Comparison of ENCODE assay signal across 23 cellular contexts in the genomic region with DNA sequence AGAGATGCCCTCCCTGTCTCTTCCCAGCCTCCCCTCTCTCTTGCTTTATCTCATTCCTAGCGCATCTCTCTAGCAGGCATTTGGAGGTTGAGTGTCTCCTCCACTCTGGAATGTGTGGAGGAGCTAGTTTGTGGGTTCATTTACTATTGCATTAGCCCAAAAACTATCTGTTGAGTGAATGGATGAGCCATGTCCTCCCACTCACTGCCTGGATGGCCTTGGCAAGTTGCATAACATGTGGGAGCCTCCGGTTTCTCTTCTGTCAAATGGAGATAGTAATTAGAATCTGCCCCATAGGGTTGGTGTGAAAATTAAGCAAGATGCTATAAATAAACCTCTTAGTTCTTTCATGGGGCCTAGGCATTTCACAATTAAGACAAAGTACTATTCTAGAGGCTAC.
DNase-seq lines count a peak whose midpoint lies in the region; ATAC-seq, FAIRE-seq and TF ChIP-seq lines count a peak whose summit lies in the region.
"Had no signal": no experiment of that assay in that cellular context is flagged by ENCODE, and none has a peak within 500 bp of the region (broad histone marks: within the 10 kb centered on the region; RNA-seq: fewer than 3 reads in every experiment).

No MANE protein-coding gene starts in this region.

- no peak for TF ChIP-seq RAD21 in K562 (CRISPR knock-in tag; conservative IDR thresholded peaks at IDR 0.05 in 1 of 2, IDR thresholded peaks at IDR 0.05 in 1 of 2)
- no peak for TF ChIP-seq RAD21 in neural cell (conservative IDR thresholded peaks at IDR 0.05)

- H4K20me1 ChIP-seq in K562 (replicated peaks; ENCODE audit: control insufficient read depth, insufficient read depth, low read length) (no peaks in the 10 kb centered on the region), neural cell (ENCODE audit: insufficient read depth) (no peaks in the 10 kb centered on the region)

- TF ChIP-seq CTCF in NB4 (IDR thresholded peaks at IDR 0.05; ENCODE audit: low read depth, low read length) = no peak
- TF ChIP-seq CTCF in K562 (IDR thresholded peaks at IDR 0.05 in 2 of 3, conservative IDR thresholded peaks at IDR 0.05 in 1 of 3; ENCODE audit: insufficient read depth in 2 of 3, low read depth in 1 of 3, low read length in 3 of 3) = no peak
- no peak for TF ChIP-seq CTCF in neural cell (IDR thresholded peaks at IDR 0.05; ENCODE audit: poor library complexity, severe bottlenecking)
- TF ChIP-seq CTCF in lower leg skin (IDR thresholded peaks at IDR 0.05) = no peak

- no peak overlapping the region for H3K4me2 ChIP-seq in K562 (ENCODE audit: insufficient read depth, low read length)
- no peak overlapping the region for H3K4me2 ChIP-seq in neural cell (ENCODE audit: low read length)

- POLR2A ChIA-PET in K562 (lab: Yijun Ruan, JAX) = no interaction called here

- peaks cover 61 to 72% of the 10 kb centered on the region in 2 experiments for H3K4me1 ChIP-seq in K562 (replicated peaks in 1 of 2; ENCODE audit: control insufficient read depth in 2 of 2, insufficient read depth in 2 of 2, low read length in 2 of 2)
- H3K4me1 ChIP-seq: psoas muscle had no signal

- ATAC-seq in K562 = no peak
- ATAC-seq: activated naive CD8-positive, alpha-beta T cell treated with anti-CD3 and anti-CD28 coated beads, Interleukin-2, amount 50 U/mL, for 24 hours; natural killer cell treated with Interleukin-12 subunit alpha and Interleukin-12 subunit beta and Interleukin-15 and Interleukin-18, amount 100 ng/mL, for 72 hours; psoas muscle; stimulated activated memory B cell treated with anti-CD40 and anti-IgM and Interleukin-4, amounts not matched to agents 10 μg/mL and 1 μg/mL and 100 μg/mL, for 72 hours had no signal

- H3K9ac ChIP-seq in K562 (ENCODE audit: insufficient read depth in 1 of 2, low read depth in 2 of 2, low read length in 2 of 2) (no peak overlapping the region), neural cell (ENCODE audit: low read length) (no peak overlapping the region)

- H3K9me3 ChIP-seq in K562 (replicated peaks; ENCODE audit: control insufficient read depth, insufficient read depth, low read depth, low read length) = peaks cover 3% of the 10 kb centered on the region
- H3K9me3 ChIP-seq in neural cell (ENCODE audit: low read length) = no peaks in the 10 kb centered on the region
- H3K9me3 ChIP-seq: psoas muscle had no signal

- H3K36me3 ChIP-seq in K562 (ENCODE audit: control insufficient read depth, insufficient read depth, low read length) (peaks cover 9% of the 10 kb centered on the region; the same call in 2 of the 3 replicates), neural cell (ENCODE audit: insufficient read depth, low read length) (no peaks in the 10 kb centered on the region)

- H3K27me3 ChIP-seq in K562 (ENCODE audit: control insufficient read depth in 2 of 2, insufficient read depth in 2 of 2, low read length in 2 of 2) = no peaks in the 10 kb centered on the region
- no peaks in the 10 kb centered on the region for H3K27me3 ChIP-seq in neural cell (ENCODE audit: insufficient read depth, low read depth, low read length)

- TF ChIP-seq POLR2A in NB4 (IDR thresholded peaks at IDR 0.05; ENCODE audit: extremely low read depth, insufficient read length) (no peak), K562 (conservative IDR thresholded peaks at IDR 0.05) (no peak), lower leg skin (IDR thresholded peaks at IDR 0.05) (no peak)

- DNase-seq in CD1c-positive myeloid dendritic cell (ENCODE audit: extremely low spot score) = peak; percentile 72
- peak; percentile 96 for DNase-seq in NB4 (ENCODE audit: low read depth)
- DNase-seq in K562 (ENCODE audit: extremely low read depth in 1 of 4, low spot score in 3 of 4) = peak; percentile 46 to 73 (median 60)
- no peak for DNase-seq in midbrain (lab: John Stamatoyannopoulos, UW)
- no peak for DNase-seq in urothelium cell line (ENCODE audit: low spot score)
- DNase-seq in lower leg skin (ENCODE audit: low spot score in 2 of 2) = no peak
- no peak for DNase-seq in NCI-H1105 (lab: John Stamatoyannopoulos, UW)
- DNase-seq: activated CD4-positive, alpha-beta T cell treated with anti-CD3 and anti-CD28 coated beads, Interleukin-2, amount 10 ng/mL, durations not matched to agents 7 days and 5 days; activated CD8-positive, alpha-beta memory T cell treated with anti-CD3 and anti-CD28 coated beads, Interleukin-2, amount 50 U/mL, for 48 hours; activated effector memory CD4-positive, alpha-beta T cell treated with anti-CD3 and anti-CD28 coated beads, Interleukin-2, amount 50 U/mL, for 16 hours; activated naive CD8-positive, alpha-beta T cell treated with anti-CD3 and anti-CD28 coated beads, Interleukin-2, amount 50 U/mL, for 24 hours; islet precursor cell; Kasumi-1; NCI-H1417 treated with DMSO at 0.1 percent for 48 hours; NCI-H526; psoas muscle; Right ventricle myocardium superior; stimulated activated CD4-positive, alpha-beta T cell treated with anti-CD3 and anti-CD28 coated beads, Interleukin-1b, Interleukin-23, amount 100 ng/mL, for 48 hours had no signal

- H3K27ac ChIP-seq in K562 (ENCODE audit: extremely low read depth, low read depth, low read length) = peak overlapping the region; percentile 36; the same call in 2 of the 3 replicates
- peak overlapping the region; percentile 35 for H3K27ac ChIP-seq in neural cell (ENCODE audit: low read length)
- H3K27ac ChIP-seq: psoas muscle had no signal

- TF ChIP-seq EP300 in K562 (IDR thresholded peaks at IDR 0.05; ENCODE audit: low read length) = peak; percentile 84; the same call in 1 of the 2 replicates
- TF ChIP-seq EP300 in neural cell (conservative IDR thresholded peaks at IDR 0.05; ENCODE audit: poor library complexity, severe bottlenecking) = no peak

- peaks cover 23% of the 10 kb centered on the region for H3K79me2 ChIP-seq in K562 (ENCODE audit: control insufficient read depth, insufficient read depth, low read length)
- H3K79me2 ChIP-seq in neural cell (replicated peaks; ENCODE audit: insufficient read depth, low read length) = no peaks in the 10 kb centered on the region

- H2AFZ ChIP-seq in K562 (ENCODE audit: low read depth, low read length) (peak overlapping the region; percentile 93; the same call in 1 of the 2 replicates), neural cell (ENCODE audit: low read depth, low read length) (no peak overlapping the region)

- BruUV-seq in K562 (replicated peaks; lab: Mats Ljungman, UMichigan) = no TSS peak

- in situ Hi-C loops in K562 (cut with MboI) = loop anchor here (10.0 kb wide), 1 partner anchor 245 kb away; no protein-coding TSS in a partner anchor

- no peaks in the 10 kb centered on the region for H3K9me1 ChIP-seq in K562 (ENCODE audit: control insufficient read depth, insufficient read depth, low read length)

- H3K4me3 ChIP-seq in NB4 (ENCODE audit: low read depth, low read length) (peak overlapping the region; percentile 32), K562 (no peak overlapping the region), neural cell (ENCODE audit: low read length) (peak overlapping the region; percentile 24), lower leg skin (ENCODE audit: low read depth, poor library complexity, severe bottlenecking) (no peak overlapping the region)
- H3K4me3 ChIP-seq: psoas muscle had no signal

- intact Hi-C loops in K562 (cut with micrococcal nuclease) (loop anchor here (5.0 kb wide), 1 partner anchor 343 kb away; no protein-coding TSS in a partner anchor), lower leg skin (cut with DNase I; ENCODE audit: low total_unique reads) (no loop called here)

- CTCF ChIA-PET in K562 (lab: Yijun Ruan, JAX; ENCODE audit: low intra/inter-chr PET ratio) = no interaction called here

- H3F3A ChIP-seq in neural cell (ENCODE audit: insufficient read depth, low read length, poor library complexity, severe bottlenecking) = no peaks in the 10 kb centered on the region

- WGBS in K562 (ENCODE audit: insufficient coverage, low coverage, missing lambda C conversion rate) = 13% methylated on average over 2 of the region's 2 CpGs
- WGBS in lower leg skin, 2 donors = 74% methylated on average over 2 of the region's 2 CpGs

- peak; percentile 54 for FAIRE-seq in K562 (lab: Jason Lieb, UNC)
- FAIRE-seq in urothelium cell line (lab: Jason Lieb, UNC) = no peak
- FAIRE-seq: colon, HTR-8/SVneo had no signal

- H3K9me2 ChIP-seq in neural cell (ENCODE audit: insufficient read depth, low read length) = no peaks in the 10 kb centered on the region

TF ChIP-seq in K562, 482 proteins besides CTCF, POLR2A, EP300 and RAD21 (continues in another document):
- TF ChIP-seq HEY1 (CRISPR knock-in tag; IDR thresholded peaks at IDR 0.05; ENCODE audit: borderline replicate concordance) (0 out of 2 replicates have a peak, but pooled peaks have one; percentile 20), TRIM24 (IDR thresholded peaks at IDR 0.05) (peak; percentile 49 to 62; a peak in 2 of 4 replicates), POLR2H (tag; IDR thresholded peaks at IDR 0.05; ENCODE audit: low read depth) (no peak), KDM1A (IDR thresholded peaks at IDR 0.05) (peak; percentile 62 to 63; a peak in 3 of 4 replicates), NR2C1 (IDR thresholded peaks at IDR 0.05) (no peak), NR2C1 (tag; IDR thresholded peaks at IDR 0.05) (no peak)

TF ChIP-seq in neural cell, 6 proteins besides CTCF, POLR2A, EP300 and RAD21 (continues in another document):
- TF ChIP-seq EZH2 (IDR thresholded peaks at IDR 0.05; ENCODE audit: borderline replicate concordance, insufficient read depth, low read length, poor library complexity, severe bottlenecking) = no peak
- no peak for TF ChIP-seq POLR2AphosphoS5 (IDR thresholded peaks at IDR 0.05)
- TF ChIP-seq SMC3 (conservative IDR thresholded peaks at IDR 0.05; ENCODE audit: poor library complexity) = no peak
- TF ChIP-seq MXI1 (conservative IDR thresholded peaks at IDR 0.05; ENCODE audit: poor library complexity, severe bottlenecking) = no peak
- no peak for TF ChIP-seq TAF1 (IDR thresholded peaks at IDR 0.05; ENCODE audit: low read depth)

Comparison
In these comparisons a context has a peak if more than half of its experiments do, and no peak if none do; other contexts are left out.
1. DNase-seq: peak in CD1c-positive myeloid dendritic cell (single experiment), NB4 (single experiment) and K562 (4 of 4); none in midbrain (single experiment), urothelium cell line (single experiment), lower leg skin (0 of 2) and NCI-H1105 (single experiment).
2. H3K4me3 ChIP-seq: peak in NB4 (single experiment) and neural cell (single experiment); none in K562 (single experiment) and lower leg skin (single experiment).